In the genomic region with DNA sequence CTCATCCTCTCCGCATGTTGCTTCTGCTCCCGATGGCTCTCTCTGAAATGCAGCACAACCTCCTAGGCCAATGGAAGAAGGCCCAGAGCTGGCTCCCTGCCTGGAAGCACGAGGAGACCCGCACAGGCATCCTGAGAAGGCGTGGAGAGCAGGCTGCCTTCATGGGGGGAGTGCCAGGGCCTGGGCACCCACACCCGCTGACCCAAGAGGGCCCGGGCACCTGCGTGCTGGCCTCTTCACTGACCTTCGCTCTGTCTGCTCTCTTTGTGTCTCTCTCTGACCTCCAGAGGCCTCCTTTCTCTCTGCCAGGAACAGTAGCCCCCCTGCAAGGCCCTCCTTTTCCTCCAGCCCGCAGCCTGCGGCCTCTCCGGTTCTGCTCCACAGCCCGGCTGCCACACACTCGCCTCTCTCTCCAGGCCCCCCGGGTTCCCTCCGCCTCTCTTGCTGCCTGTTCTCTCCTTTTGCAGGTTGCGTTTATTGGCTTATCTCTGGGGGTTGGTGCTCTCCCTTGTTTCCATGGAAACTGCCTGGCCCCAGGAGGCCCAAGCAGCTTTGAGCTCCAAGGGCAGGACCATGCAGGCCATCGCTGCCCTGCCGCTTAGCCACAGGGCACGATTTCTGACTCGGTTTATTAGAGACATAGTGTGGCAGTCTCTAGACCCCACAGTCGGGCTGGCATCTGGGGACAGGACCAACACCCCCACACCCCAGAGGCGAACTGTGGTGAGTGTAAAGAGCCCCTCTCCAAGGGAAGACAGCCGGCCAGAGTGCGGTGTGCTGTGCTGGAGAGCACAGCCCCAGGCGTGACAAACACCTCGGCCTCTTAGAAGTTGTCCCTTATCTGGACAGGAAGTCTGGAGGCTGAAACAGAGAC, we compare ENCODE assay signal across 8 cellular contexts. TPM values are rescaled to one million over a fixed set of nuclear protein-coding genes. Genes with fewer than 3 reads are reported as not detected.
A peak's percentile ranks its signal among the peaks of the same experiment; 100 is the strongest.
DNase-seq lines count a peak whose midpoint lies in the region; ATAC-seq and TF ChIP-seq lines count a peak whose summit lies in the region.

No MANE protein-coding gene starts in this region.

- no peak for ATAC-seq in natural killer cell treated with Interleukin-12 subunit alpha and Interleukin-12 subunit beta and Interleukin-15 and Interleukin-18, amount 100 ng/mL, for 72 hours
- ATAC-seq in HG02798 (IDR thresholded peaks at IDR 0.05; ENCODE audit: poor library complexity, unreplicated experiment) (no peak), GM19467 (IDR thresholded peaks at IDR 0.05; ENCODE audit: unreplicated experiment) (no peak), GM21723 (IDR thresholded peaks at IDR 0.05; ENCODE audit: unreplicated experiment) (no peak)

- TF ChIP-seq CTCF in C4-2B (conservative IDR thresholded peaks at IDR 0.05): no peak

- H3K4me1 Mint-ChIP-seq in dendritic cell treated with granulocyte-macrophage colony-stimulating factor and Interleukin-4, amounts not matched to agents 40 ng/mL and 50 ng/mL, for 4 days (ENCODE audit: low read depth): peaks cover 34% of the 10 kb centered on the region
- H3K4me1 Mint-ChIP-seq in natural killer cell treated with Interleukin-12 subunit alpha and Interleukin-12 subunit beta and Interleukin-15 and Interleukin-18, amount 100 ng/mL, for 72 hours (ENCODE audit: low read depth in 2 of 2): peaks cover 7 to 9% of the 10 kb centered on the region in 2 donors

- no peaks in the 10 kb centered on the region for H3K9me3 Mint-ChIP-seq in dendritic cell treated with granulocyte-macrophage colony-stimulating factor and Interleukin-4, amounts not matched to agents 40 ng/mL and 50 ng/mL, for 4 days
- H3K9me3 Mint-ChIP-seq in natural killer cell treated with Interleukin-12 subunit alpha and Interleukin-12 subunit beta and Interleukin-15 and Interleukin-18, amount 100 ng/mL, for 72 hours: no peaks in the 10 kb centered on the region

- H3K4me3 Mint-ChIP-seq in dendritic cell treated with granulocyte-macrophage colony-stimulating factor and Interleukin-4, amounts not matched to agents 40 ng/mL and 50 ng/mL, for 4 days: peak overlapping the region; percentile 39
- H3K4me3 Mint-ChIP-seq in natural killer cell treated with Interleukin-12 subunit alpha and Interleukin-12 subunit beta and Interleukin-15 and Interleukin-18, amount 100 ng/mL, for 72 hours: peak overlapping the region; percentile 84

- H3K27ac Mint-ChIP-seq in dendritic cell treated with granulocyte-macrophage colony-stimulating factor and Interleukin-4, amounts not matched to agents 40 ng/mL and 50 ng/mL, for 4 days: peak overlapping the region; percentile 65
- peak overlapping the region; percentile 56 to 85 for H3K27ac Mint-ChIP-seq in natural killer cell treated with Interleukin-12 subunit alpha and Interleukin-12 subunit beta and Interleukin-15 and Interleukin-18, amount 100 ng/mL, for 72 hours

- H3K27me3 Mint-ChIP-seq in dendritic cell treated with granulocyte-macrophage colony-stimulating factor and Interleukin-4, amounts not matched to agents 40 ng/mL and 50 ng/mL, for 4 days: no peaks in the 10 kb centered on the region
- H3K27me3 Mint-ChIP-seq in natural killer cell treated with Interleukin-12 subunit alpha and Interleukin-12 subunit beta and Interleukin-15 and Interleukin-18, amount 100 ng/mL, for 72 hours: no peaks in the 10 kb centered on the region

- intact Hi-C loops in dendritic cell treated with granulocyte-macrophage colony-stimulating factor and Interleukin-4, amounts not matched to agents 40 ng/mL and 50 ng/mL, for 4 days (cut with micrococcal nuclease): loop anchor here (5.0 kb wide), 1 partner anchor 174 kb away; a partner anchor contains a TSS

- peak overlapping the region; percentile 88 for H3K27ac ChIP-seq in C4-2B

- H3K36me3 Mint-ChIP-seq in dendritic cell treated with granulocyte-macrophage colony-stimulating factor and Interleukin-4, amounts not matched to agents 40 ng/mL and 50 ng/mL, for 4 days (ENCODE audit: low read depth): peaks cover 38% of the 10 kb centered on the region
- H3K36me3 Mint-ChIP-seq in natural killer cell treated with Interleukin-12 subunit alpha and Interleukin-12 subunit beta and Interleukin-15 and Interleukin-18, amount 100 ng/mL, for 72 hours: no peaks in the 10 kb centered on the region

- peak; percentile 82 for DNase-seq in NCI-H2227 (lab: John Stamatoyannopoulos, UW; ENCODE audit: unreplicated experiment)
- no peak for DNase-seq in natural killer cell treated with Interleukin-12 subunit alpha and Interleukin-12 subunit beta and Interleukin-15 and Interleukin-18, amount 100 ng/mL, for 72 hours (ENCODE audit: low spot score)
- DNase-seq in amniotic stem cell (lab: John Stamatoyannopoulos, UW): no peak

RNA-seq across cellular contexts. Expression of a gene that starts 1.7 kb away (rescaled TPM):
- total RNA-seq in natural killer cell treated with Interleukin-12 subunit alpha and Interleukin-12 subunit beta and Interleukin-15 and Interleukin-18, amount 100 ng/mL, for 72 hours: 100 to 1,000 TPM; 179 to 231 TPM

RNA-seq across cellular contexts. Expression of a gene that starts 2.3 kb away (rescaled TPM):
- 100 to 1,000 TPM in 1 of 2 donors, 10 to 100 TPM in 1; 84.8 to 122 TPM for total RNA-seq in natural killer cell treated with Interleukin-12 subunit alpha and Interleukin-12 subunit beta and Interleukin-15 and Interleukin-18, amount 100 ng/mL, for 72 hours

RNA-seq across cellular contexts. Expression of a gene that starts 14.5 kb away (rescaled TPM):
- total RNA-seq in natural killer cell treated with Interleukin-12 subunit alpha and Interleukin-12 subunit beta and Interleukin-15 and Interleukin-18, amount 100 ng/mL, for 72 hours: not detected

RNA-seq across cellular contexts. Expression of a gene that starts 38.8 kb away (rescaled TPM):
- 1 to 10 TPM in 1 of 2 donors, under 1 TPM in 1; 0.83 to 1.7 TPM for total RNA-seq in natural killer cell treated with Interleukin-12 subunit alpha and Interleukin-12 subunit beta and Interleukin-15 and Interleukin-18, amount 100 ng/mL, for 72 hours

RNA-seq across cellular contexts. Expression of a gene that starts 54.7 kb away (rescaled TPM):
- total RNA-seq in natural killer cell treated with Interleukin-12 subunit alpha and Interleukin-12 subunit beta and Interleukin-15 and Interleukin-18, amount 100 ng/mL, for 72 hours: not detected
